ENCODE assay signal across 8 cellular contexts in the genomic region with DNA sequence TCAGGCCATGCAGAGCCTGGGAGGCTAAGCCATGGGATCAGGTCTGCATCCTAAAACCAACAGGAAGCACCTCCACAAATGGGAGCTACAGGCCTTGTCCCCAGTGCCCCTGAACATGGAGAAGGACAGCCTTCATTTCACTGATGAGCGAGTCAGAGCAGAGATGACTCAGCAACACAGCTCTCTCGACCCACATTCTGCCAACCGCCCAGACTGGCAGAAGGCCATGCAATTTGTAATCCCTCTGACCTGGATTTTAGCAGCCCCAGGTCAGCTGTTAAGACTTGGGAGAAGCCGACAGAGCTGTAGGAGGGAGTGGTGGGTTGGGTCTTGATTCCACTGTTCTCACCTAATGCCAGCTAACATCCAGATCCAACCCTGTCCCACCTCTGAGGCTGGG. TPM values are rescaled to one million over a fixed set of nuclear protein-coding genes. Genes with fewer than 3 reads are reported as not detected.
A peak's percentile ranks its signal among the peaks of the same experiment; 100 is the strongest.
DNase-seq lines count a peak whose midpoint lies in the region; ATAC-seq and TF ChIP-seq lines count a peak whose summit lies in the region.

No MANE protein-coding gene starts in this region.

- intact Hi-C loops in body of pancreas (cut with DNase I) (no loop called here), thyroid gland (cut with DNase I) (no loop called here)

- TF ChIP-seq POLR2A in body of pancreas (IDR thresholded peaks at IDR 0.05) (no peak), thyroid gland (IDR thresholded peaks at IDR 0.05) (no peak)

- TF ChIP-seq CTCF in body of pancreas (IDR thresholded peaks at IDR 0.05) (no peak), thyroid gland (IDR thresholded peaks at IDR 0.05) (no peak)

- H3K27me3 ChIP-seq in body of pancreas (no peaks in the 10 kb centered on the region), thyroid gland (no peaks in the 10 kb centered on the region)

- no peaks in the 10 kb centered on the region for H3K36me3 ChIP-seq in body of pancreas (replicated peaks in 1 of 2; ENCODE audit: insufficient read depth in 1 of 2, low read depth in 2 of 2)
- H3K36me3 ChIP-seq in thyroid gland = no peaks in the 10 kb centered on the region

- 0% methylated on average over 4 of the region's 4 CpGs; no CpG with 5 or more reads in 1 of the 2 donors for WGBS in body of pancreas, 2 donors
- WGBS in thyroid gland, 2 donors = 15 to 23% methylated on average over 4 of the region's 4 CpGs

- peak; percentile 83 for ATAC-seq in body of pancreas
- ATAC-seq in HG03139 (IDR thresholded peaks at IDR 0.05; ENCODE audit: unreplicated experiment) = no peak

- H3K27ac ChIP-seq in body of pancreas = peak overlapping the region in 2 of 4 donors; percentile 10 to 33
- H3K27ac ChIP-seq in thyroid gland = peak overlapping the region; percentile 25 to 75 (median 73)

- H3K4me3 ChIP-seq in body of pancreas (no peak overlapping the region), thyroid gland (replicated peaks in 1 of 3) (no peak overlapping the region)

- peak; percentile 89 for DNase-seq in DMS53 (lab: John Stamatoyannopoulos, UW)
- DNase-seq in H4 (ENCODE audit: low spot score) = peak; percentile 99
- peak; percentile 81 for DNase-seq in NCI-H446 treated with DMSO at 0.1 percent for 48 hours (lab: John Stamatoyannopoulos, UW)
- peak; percentile 73 to 86 (median 80) for DNase-seq in body of pancreas
- DNase-seq in kidney glomerular epithelial cell (lab: John Stamatoyannopoulos, UW) = peak; percentile 84
- DNase-seq in thyroid gland = peak; percentile 94 to 97
- DNase-seq in GM19240 (ENCODE audit: insufficient read length, low spot score) = no peak

- H3K4me1 ChIP-seq in body of pancreas = peaks cover 27% of the 10 kb centered on the region
- H3K4me1 ChIP-seq in thyroid gland = peaks cover 19 to 46% of the 10 kb centered on the region in 2 donors

- H3K9me3 ChIP-seq in body of pancreas (no peaks in the 10 kb centered on the region), thyroid gland (no peaks in the 10 kb centered on the region)

RNA-seq across cellular contexts. Expression of a gene that starts 25.5 kb away (rescaled TPM):
- total RNA-seq in H4 (2014; rRNA removed; shearing (Covaris generic)) = 148 and 152 TPM in 2 replicates
- total RNA-seq in body of pancreas (10 to 100 TPM; 25.1 to 30.6 TPM), thyroid gland (10 to 100 TPM; 42.6 to 58.0 (median 46.2) TPM)
